In the genomic region with DNA sequence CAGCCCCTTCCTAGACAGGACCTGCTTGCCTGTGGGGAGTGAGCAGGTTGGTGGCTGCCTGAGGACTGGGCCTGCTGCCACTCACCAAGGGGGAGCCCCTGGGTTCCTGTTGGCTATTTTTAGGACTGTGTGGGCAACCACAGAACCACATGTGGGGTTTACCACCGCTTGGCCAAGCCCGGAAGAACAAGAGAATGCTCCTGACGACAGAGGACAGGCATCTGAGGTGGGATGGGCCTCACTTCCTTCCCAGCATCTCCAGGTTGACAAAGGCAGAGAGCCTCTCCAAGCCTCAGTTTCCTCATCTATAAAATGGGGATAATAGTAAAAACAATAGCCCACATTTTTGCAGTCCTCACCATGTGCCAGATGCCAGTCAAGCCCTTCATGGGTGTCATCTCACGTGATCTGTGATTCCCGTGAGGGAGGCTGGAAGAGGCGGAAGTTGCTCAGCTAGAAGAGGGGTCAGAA, we compare ENCODE assay signal across 9 cellular contexts. TPM values are rescaled to one million over a fixed set of nuclear protein-coding genes. Genes with fewer than 3 reads are reported as not detected.
DNase-seq lines count a peak whose midpoint lies in the region; ATAC-seq and TF ChIP-seq lines count a peak whose summit lies in the region.
"Had no signal": no experiment of that assay in that cellular context is flagged by ENCODE, and none has a peak within 500 bp of the region (broad histone marks: within the 10 kb centered on the region; RNA-seq: fewer than 3 reads in every experiment).

No MANE protein-coding gene starts in this region.

- DNase-seq in activated T-cell treated with anti-CD3 and anti-CD28 coated beads for 24 hours (ENCODE audit: low read depth): peak; percentile 32
- no peak for DNase-seq in activated T-cell treated with anti-CD3 and anti-CD28 coated beads, Interleukin-2, amount 50 U/mL, for 1 hour
- DNase-seq in OCI-LY7 (ENCODE audit: low spot score): peak; percentile 84
- peak; percentile 38 for DNase-seq in choroid plexus epithelial cell (ENCODE audit: low read depth)
- peak; percentile 41 for DNase-seq in ureter (ENCODE audit: low spot score)
- no peak for DNase-seq in GM19240 (ENCODE audit: insufficient read length, low spot score)
- no peak for DNase-seq in dermis blood vessel endothelial cell

- H3K4me3 ChIP-seq in OCI-LY7 (ENCODE audit: low read depth, low read length, poor library complexity, severe bottlenecking) (peak overlapping the region; percentile 0), choroid plexus epithelial cell (ENCODE audit: low read depth, low read length) (no peak overlapping the region)
- H3K4me3 ChIP-seq: ovary had no signal

- H3K79me2 ChIP-seq in OCI-LY7 (ENCODE audit: insufficient read depth, low read depth, low read length): no peaks in the 10 kb centered on the region

- peak overlapping the region; percentile 55 for H3K4me2 ChIP-seq in OCI-LY7 (ENCODE audit: low read length)

- POLR2A ChIA-PET in OCI-LY7 (lab: Charles Lee): interaction anchor here (0.6 to 2.9 kb wide), 8 partner anchors 11 to 1150 kb away, joined by 3 to 17 read pairs (median 5); no protein-coding TSS in a partner anchor

- ATAC-seq in HG02870 (IDR thresholded peaks at IDR 0.05; ENCODE audit: unreplicated experiment): peak; percentile 77

- intact Hi-C loops in OCI-LY7 (cut with micrococcal nuclease; ENCODE audit: unreplicated experiment): no loop called here

- H3K9me3 ChIP-seq in OCI-LY7 (ENCODE audit: low read length): peaks cover 9% of the 10 kb centered on the region; the same call in 1 of the 2 replicates
- H3K9me3 ChIP-seq: ovary had no signal

- H4K20me1 ChIP-seq in OCI-LY7 (ENCODE audit: insufficient read depth, low read length): no peaks in the 10 kb centered on the region

- CTCF ChIA-PET in OCI-LY7 (lab: Charles Lee; ENCODE audit: unreplicated experiment): interaction anchor here (0.6 kb wide), 1 partner anchor 233 kb away, joined by 4 read pairs; no protein-coding TSS in a partner anchor

- H2AFZ ChIP-seq in OCI-LY7 (ENCODE audit: low read length): peak overlapping the region; percentile 93

- H3K27ac ChIP-seq in OCI-LY7 (ENCODE audit: low read depth, low read length, poor library complexity, severe bottlenecking): peak overlapping the region; percentile 31
- H3K27ac ChIP-seq: ovary had no signal

- no TSS peak for BruUV-seq in OCI-LY7 (replicated peaks; lab: Mats Ljungman, UMichigan)

- TF ChIP-seq CTCF in OCI-LY7 (conservative IDR thresholded peaks at IDR 0.05; ENCODE audit: low read length) (no peak), choroid plexus epithelial cell (conservative IDR thresholded peaks at IDR 0.05; ENCODE audit: low read depth, low read length) (no peak)

- no peaks in the 10 kb centered on the region for H3K36me3 ChIP-seq in OCI-LY7 (ENCODE audit: insufficient read depth, low read length)
- H3K36me3 ChIP-seq: ovary had no signal

- peaks cover 47% of the 10 kb centered on the region for H3K4me1 ChIP-seq in OCI-LY7 (ENCODE audit: insufficient read depth, low read length, poor library complexity, severe bottlenecking)

- H3K9me2 ChIP-seq in OCI-LY7 (ENCODE audit: insufficient read depth, low read length): no peaks in the 10 kb centered on the region

RNA-seq across cellular contexts. Expression of a gene that starts 43.6 kb away (rescaled TPM):
- 5.4 and 5.5 TPM in 2 replicates for total RNA-seq in OCI-LY7 (2014; rRNA removed; shearing (Covaris generic))
- 15.0 and 25.3 TPM in 2 replicates for total RNA-seq in OCI-LY7 (2022)
- 83.7 TPM for total RNA-seq in ureter
- total RNA-seq in dermis blood vessel endothelial cell: 80.8 and 98.6 TPM in 2 replicates

Comparison
In these comparisons a context has a peak if more than half of its experiments do, and no peak if none do; other contexts are left out.
1. DNase-seq: peak in activated T-cell treated with anti-CD3 and anti-CD28 coated beads for 24 hours (single experiment), OCI-LY7 (single experiment), choroid plexus epithelial cell (single experiment) and ureter (single experiment); none in activated T-cell treated with anti-CD3 and anti-CD28 coated beads, Interleukin-2, amount 50 U/mL, for 1 hour (single experiment), GM19240 (single experiment) and dermis blood vessel endothelial cell (single experiment).